In the genomic region with DNA sequence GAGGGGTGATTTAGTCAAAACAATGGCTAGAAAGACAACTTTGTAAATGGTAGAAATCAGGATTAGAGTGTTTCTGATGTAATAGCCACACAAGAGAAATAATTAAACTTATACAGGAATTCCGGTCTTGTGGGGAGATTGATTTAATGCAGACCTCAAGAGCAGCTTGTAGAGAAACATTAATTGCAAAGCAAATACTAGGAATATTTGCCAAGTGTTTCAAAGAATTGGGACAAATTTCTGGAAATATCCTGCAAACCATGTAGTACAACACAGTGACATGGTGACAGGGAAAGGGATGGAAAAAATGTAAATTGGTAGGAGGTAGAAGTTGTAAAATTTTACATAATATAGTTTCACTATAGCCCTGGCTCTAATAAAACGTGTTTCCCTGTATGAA, we compare ENCODE assay signal across 16 cellular contexts. TPM values are rescaled to one million over a fixed set of nuclear protein-coding genes. Genes with fewer than 3 reads are reported as not detected.
DNase-seq lines count a peak whose midpoint lies in the region; ATAC-seq and TF ChIP-seq lines count a peak whose summit lies in the region.
"Had no signal": no experiment of that assay in that cellular context is flagged by ENCODE, and none has a peak within 500 bp of the region (broad histone marks: within the 10 kb centered on the region; RNA-seq: fewer than 3 reads in every experiment).

No MANE protein-coding gene starts in this region.

- H3T11ph ChIP-seq in H9 (ENCODE audit: low read length) = no peak overlapping the region

- POLR2A ChIA-PET in Caco-2 (lab: Charles Lee) = no interaction called here
- POLR2A ChIA-PET in CD4-positive, alpha-beta memory T cell (lab: Charles Lee; ENCODE audit: partially characterized antibody) = no interaction called here

- H3K18ac ChIP-seq in H9 (ENCODE audit: insufficient read length, low read depth, low read length) = no peak overlapping the region

- peaks cover 3% of the 10 kb centered on the region for H3K79me1 ChIP-seq in H9 (ENCODE audit: insufficient read depth, low read depth, low read length, poor library complexity, severe bottlenecking)

- no peak overlapping the region for H3K4me2 ChIP-seq in H9 (ENCODE audit: insufficient read depth, insufficient read length, low read length)
- H3K4me2 ChIP-seq: BLaER1, KMS-11 had no signal

- no peak overlapping the region for H3K14ac ChIP-seq in H9 (ENCODE audit: insufficient read depth, low read length)

- DNase-seq in Caco-2 (no peak), H9 (no peak), chondrocyte (ENCODE audit: low spot score) (no peak), right lobe of liver (no peak), NCI-H2227 treated with DMSO at 0.1 percent for 48 hours (lab: John Stamatoyannopoulos, UW) (no peak)
- DNase-seq in CD4-positive, alpha-beta memory T cell = no peak
- DNase-seq: CD8-positive, alpha-beta memory T cell; COR-L47; DMS153; DMS79; GDM1 had no signal

- no peak overlapping the region for H2BK15ac ChIP-seq in H9 (ENCODE audit: low read depth, low read length)

- H3K27me3 Mint-ChIP-seq in Caco-2 (ENCODE audit: insufficient read depth, unreplicated experiment) = no peaks in the 10 kb centered on the region
- no peaks in the 10 kb centered on the region for H3K27me3 Mint-ChIP-seq in H9 (ENCODE audit: low read depth)
- H3K27me3 Mint-ChIP-seq in chondrocyte (ENCODE audit: low read depth) = no peaks in the 10 kb centered on the region
- H3K27me3 Mint-ChIP-seq in CD4-positive, alpha-beta memory T cell = no peaks in the 10 kb centered on the region

- H4K8ac ChIP-seq in H9 (replicated peaks; ENCODE audit: insufficient read length, low read depth, low read length) = no peak overlapping the region

- no peak overlapping the region for H2BK120ac ChIP-seq in H9 (ENCODE audit: low read depth, low read length, poor library complexity, severe bottlenecking)

- CTCF ChIA-PET in Caco-2 (lab: Charles Lee) = no interaction called here
- CTCF ChIA-PET in CD4-positive, alpha-beta memory T cell (lab: Charles Lee; ENCODE audit: partially characterized antibody) = interaction anchor here (1.2 kb wide), 1 partner anchor 12 kb away, joined by 3 read pairs; no protein-coding TSS in a partner anchor

- H4K20me1 ChIP-seq in H9 (ENCODE audit: control insufficient read depth, insufficient read depth, insufficient read length) = no peaks in the 10 kb centered on the region

- no TSS peak for BruUV-seq in Caco-2 (replicated peaks; lab: Mats Ljungman, UMichigan)

- H3K9me3 Mint-ChIP-seq in Caco-2 (ENCODE audit: unreplicated experiment) = peaks cover 9% of the 10 kb centered on the region
- H3K9me3 Mint-ChIP-seq in H9 = peaks cover 0 to 6% of the 10 kb centered on the region in 2 experiments; a peak in 2 of 5 replicates
- H3K9me3 Mint-ChIP-seq in chondrocyte (ENCODE audit: low read depth) = no peaks in the 10 kb centered on the region
- H3K9me3 Mint-ChIP-seq in CD4-positive, alpha-beta memory T cell = no peaks in the 10 kb centered on the region
- H3K9me3 Mint-ChIP-seq: CD8-positive, alpha-beta memory T cell had no signal

- peak overlapping the region; percentile 74 for H3K27ac Mint-ChIP-seq in Caco-2 (ENCODE audit: unreplicated experiment)
- H3K27ac Mint-ChIP-seq in H9 = peak overlapping the region in 2 of 3 experiments; percentile 0 to 3; a peak in 1 of 7 replicates
- H3K27ac Mint-ChIP-seq in chondrocyte (ENCODE audit: unreplicated experiment) = peak overlapping the region; percentile 45
- no peak overlapping the region for H3K27ac Mint-ChIP-seq in CD4-positive, alpha-beta memory T cell
- H3K27ac Mint-ChIP-seq: CD8-positive, alpha-beta memory T cell had no signal

- H4K91ac ChIP-seq in H9 (ENCODE audit: insufficient read length, low read depth, low read length) = no peak overlapping the region

- peaks cover 16% of the 10 kb centered on the region for H3K4me1 Mint-ChIP-seq in Caco-2 (ENCODE audit: low read depth, unreplicated experiment)
- peaks cover 6 to 10% of the 10 kb centered on the region in 2 experiments for H3K4me1 Mint-ChIP-seq in H9
- H3K4me1 Mint-ChIP-seq in chondrocyte (ENCODE audit: low read depth) = peaks cover 16% of the 10 kb centered on the region
- H3K4me1 Mint-ChIP-seq in CD4-positive, alpha-beta memory T cell = no peaks in the 10 kb centered on the region
- H3K4me1 Mint-ChIP-seq: CD8-positive, alpha-beta memory T cell had no signal

- H2BK5ac ChIP-seq in H9 (ENCODE audit: insufficient read length, low read length) = no peak overlapping the region

- H3K4ac ChIP-seq in H9 (ENCODE audit: low read depth, low read length) = no peak overlapping the region

- no CpG with 5 or more reads among the region's 2 CpGs for WGBS in H9 (ENCODE audit: extremely low coverage, insufficient read length, low lambda C conversion rate)
- WGBS in right lobe of liver (ENCODE audit: insufficient coverage, low coverage, low lambda C conversion rate, missing lambda C conversion rate) = 33% methylated on average over 2 of the region's 2 CpGs

- no peak overlapping the region for H2BK20ac ChIP-seq in H9 (ENCODE audit: low read depth, low read length, poor library complexity, severe bottlenecking)

- H3K36me3 Mint-ChIP-seq in Caco-2 (ENCODE audit: insufficient read depth, unreplicated experiment) (no peaks in the 10 kb centered on the region), H9 (ENCODE audit: insufficient read depth in 1 of 3, low read depth in 3 of 3) (peaks cover 0 to 19% (median 12%) of the 10 kb centered on the region in 3 experiments; a peak in 5 of 7 replicates), chondrocyte (ENCODE audit: low read depth) (peaks cover 3% of the 10 kb centered on the region)
- no peaks in the 10 kb centered on the region for H3K36me3 Mint-ChIP-seq in CD4-positive, alpha-beta memory T cell

- H3K23ac ChIP-seq in H9 (ENCODE audit: insufficient read length, low read depth, low read length) = no peak overlapping the region

- no peak overlapping the region for H3K27ac ChIP-seq in H9 (ENCODE audit: insufficient read length, low read depth, low read length)
- H3K27ac ChIP-seq in right lobe of liver = peak overlapping the region in 1 of 3 donors; percentile 69
- H3K27ac ChIP-seq in CD4-positive, alpha-beta memory T cell (ENCODE audit: low read depth, low read length) = no peak overlapping the region
- H3K27ac ChIP-seq: BLaER1, KMS-11 had no signal

- no peak overlapping the region for H2BK12ac ChIP-seq in H9 (ENCODE audit: insufficient read length, low read depth, low read length)

- no peak overlapping the region for H2AFZ ChIP-seq in H9 (ENCODE audit: low read length)

- no peaks in the 10 kb centered on the region for H3K27me3 ChIP-seq in Caco-2 (replicated peaks; ENCODE audit: control insufficient read depth, insufficient read depth, low read length)
- H3K27me3 ChIP-seq in H9 (ENCODE audit: insufficient read depth, low read length) = no peaks in the 10 kb centered on the region
- H3K27me3 ChIP-seq in right lobe of liver = no peaks in the 10 kb centered on the region
- no peaks in the 10 kb centered on the region for H3K27me3 ChIP-seq in CD4-positive, alpha-beta memory T cell (ENCODE audit: insufficient read depth, low read length)
- H3K27me3 ChIP-seq: BLaER1 had no signal

- H3K36me3 ChIP-seq in Caco-2 (ENCODE audit: control insufficient read depth, insufficient read depth, low read length) (no peaks in the 10 kb centered on the region), right lobe of liver (no peaks in the 10 kb centered on the region)
- H3K36me3 ChIP-seq in CD4-positive, alpha-beta memory T cell (ENCODE audit: insufficient read depth, low read length) = no peaks in the 10 kb centered on the region
- H3K36me3 ChIP-seq: HAP-1 had no signal

- no peak overlapping the region for H3K4me3 ChIP-seq in Caco-2 (ENCODE audit: low read depth, low read length)
- H3K4me3 ChIP-seq in right lobe of liver = no peak overlapping the region
- H3K4me3 ChIP-seq in CD4-positive, alpha-beta memory T cell (ENCODE audit: low read length in 2 of 2) = no peak overlapping the region
- H3K4me3 ChIP-seq: BLaER1, HAP-1 had no signal

- intact Hi-C loops in Caco-2 (cut with micrococcal nuclease; ENCODE audit: unreplicated experiment) (no loop called here), right lobe of liver (cut with DNase I) (no loop called here)
- intact Hi-C loops in CD4-positive, alpha-beta memory T cell (cut with micrococcal nuclease) = no loop called here

- peaks cover 26% of the 10 kb centered on the region for H3K79me2 ChIP-seq in H9 (ENCODE audit: insufficient read depth, low read length)

- ATAC-seq in right lobe of liver (peak in 3 of 4 donors; percentile 55 to 58 (median 57)), GM21825 (IDR thresholded peaks at IDR 0.05; ENCODE audit: unreplicated experiment) (no peak), HG03457 (IDR thresholded peaks at IDR 0.05; ENCODE audit: unreplicated experiment) (no peak)

- TF ChIP-seq CTCF in Caco-2 (IDR thresholded peaks at IDR 0.05; ENCODE audit: insufficient read depth in 1 of 2, low read depth in 1 of 2, low read length in 1 of 2, severe bottlenecking in 1 of 2, unreplicated experiment in 1 of 2) = no peak
- no peak for TF ChIP-seq CTCF in H9 (conservative IDR thresholded peaks at IDR 0.05)
- TF ChIP-seq CTCF in chondrocyte (IDR thresholded peaks at IDR 0.05) = no peak
- no peak for TF ChIP-seq CTCF in right lobe of liver (IDR thresholded peaks at IDR 0.05)

- peaks cover 16% of the 10 kb centered on the region for H3K4me1 ChIP-seq in Caco-2
- H3K4me1 ChIP-seq in H9 (ENCODE audit: insufficient read depth, low read length) = no peaks in the 10 kb centered on the region
- H3K4me1 ChIP-seq in right lobe of liver = peaks cover 0 to 48% (median 8%) of the 10 kb centered on the region in 4 donors
- H3K4me1 ChIP-seq in CD4-positive, alpha-beta memory T cell (ENCODE audit: insufficient read depth, low read length) = no peaks in the 10 kb centered on the region
- H3K4me1 ChIP-seq: BLaER1 had no signal

- no peak overlapping the region for H3K9ac ChIP-seq in H9 (ENCODE audit: extremely low read depth, insufficient read length, low read length)
- H3K9ac ChIP-seq: BLaER1, KMS-11 had no signal

- TF ChIP-seq POLR2A in right lobe of liver (IDR thresholded peaks at IDR 0.05) = no peak

- no peak overlapping the region for H4K5ac ChIP-seq in H9 (ENCODE audit: insufficient read length, low read depth, low read length)

- H3K4me3 Mint-ChIP-seq in Caco-2 (ENCODE audit: unreplicated experiment) (no peak overlapping the region), H9 (no peak overlapping the region), chondrocyte (ENCODE audit: unreplicated experiment) (no peak overlapping the region)
- no peak overlapping the region for H3K4me3 Mint-ChIP-seq in CD4-positive, alpha-beta memory T cell
- H3K4me3 Mint-ChIP-seq: CD8-positive, alpha-beta memory T cell had no signal

- no peaks in the 10 kb centered on the region for H3K23me2 ChIP-seq in H9 (ENCODE audit: insufficient read length, low read depth, low read length, poor library complexity, severe bottlenecking)

- no peak overlapping the region for H2AK5ac ChIP-seq in H9 (ENCODE audit: insufficient read length, low read length)

- H3K9me3 ChIP-seq in Caco-2 (no peaks in the 10 kb centered on the region), H9 (ENCODE audit: control insufficient read depth, low read depth, low read length) (no peaks in the 10 kb centered on the region), right lobe of liver (no peaks in the 10 kb centered on the region)
- no peaks in the 10 kb centered on the region for H3K9me3 ChIP-seq in CD4-positive, alpha-beta memory T cell (ENCODE audit: control insufficient read depth in 1 of 2, low read length in 2 of 2)
- H3K9me3 ChIP-seq: HAP-1 had no signal

- H3K56ac ChIP-seq in H9 (ENCODE audit: insufficient read length, low read depth, low read length) = no peak overlapping the region

RNA-seq across cellular contexts. Expression of a gene that starts 28.9 kb away (rescaled TPM):
- 34.8 and 36.0 TPM in 2 replicates for total RNA-seq in Caco-2 (2022)
- total RNA-seq in H9 (2021) = 126 and 137 TPM in 2 replicates
- 36.4 to 44.0 TPM (median 38.6 TPM) in 3 replicates for total RNA-seq in chondrocyte
- total RNA-seq in right lobe of liver = 10 to 100 TPM; 28.3 to 68.2 (median 36.7) TPM
- 1 to 10 TPM; 2.3 to 2.4 TPM for total RNA-seq in CD4-positive, alpha-beta memory T cell
- 1 to 10 TPM; 2.9 to 3.5 TPM for polyA plus RNA-seq in CD4-positive, alpha-beta memory T cell

RNA-seq across cellular contexts. Expression of a gene that starts 29.0 kb away (rescaled TPM):
- total RNA-seq in Caco-2 (2022) = 12.0 and 13.0 TPM in 2 replicates
- total RNA-seq in H9 (2021) = 18.7 and 19.6 TPM in 2 replicates
- 19.5 to 30.9 TPM (median 27.9 TPM) in 3 replicates for total RNA-seq in chondrocyte
- total RNA-seq in right lobe of liver = 1 to 10 TPM; 1.9 to 5.0 (median 3.9) TPM
- 10 to 100 TPM; 42.6 to 46.5 TPM for total RNA-seq in CD4-positive, alpha-beta memory T cell
- 10 to 100 TPM in 1 of 2 donors, 1 to 10 TPM in 1; 9.3 to 22.3 TPM for polyA plus RNA-seq in CD4-positive, alpha-beta memory T cell

Comparison
In these comparisons a context has a peak if more than half of its experiments do, and no peak if none do; other contexts are left out.
1. H3K27ac Mint-ChIP-seq: peak in Caco-2 (single experiment), H9 (2 of 3) and chondrocyte (single experiment); none in CD4-positive, alpha-beta memory T cell (0 of 7).
2. ATAC-seq: peak in right lobe of liver (3 of 4); none in GM21825 (single experiment) and HG03457 (single experiment).
3. RNA of a gene that starts 28.9 kb away (total RNA-seq): 126 to 137 TPM in H9, 28.3 to 68.2 TPM in right lobe of liver, 36.4 to 44.0 TPM in chondrocyte and 34.8 to 36.0 TPM in Caco-2; 2.3 to 2.4 TPM in CD4-positive, alpha-beta memory T cell; every median in the first group is over 4 times any median in the second.